In the genomic region with DNA sequence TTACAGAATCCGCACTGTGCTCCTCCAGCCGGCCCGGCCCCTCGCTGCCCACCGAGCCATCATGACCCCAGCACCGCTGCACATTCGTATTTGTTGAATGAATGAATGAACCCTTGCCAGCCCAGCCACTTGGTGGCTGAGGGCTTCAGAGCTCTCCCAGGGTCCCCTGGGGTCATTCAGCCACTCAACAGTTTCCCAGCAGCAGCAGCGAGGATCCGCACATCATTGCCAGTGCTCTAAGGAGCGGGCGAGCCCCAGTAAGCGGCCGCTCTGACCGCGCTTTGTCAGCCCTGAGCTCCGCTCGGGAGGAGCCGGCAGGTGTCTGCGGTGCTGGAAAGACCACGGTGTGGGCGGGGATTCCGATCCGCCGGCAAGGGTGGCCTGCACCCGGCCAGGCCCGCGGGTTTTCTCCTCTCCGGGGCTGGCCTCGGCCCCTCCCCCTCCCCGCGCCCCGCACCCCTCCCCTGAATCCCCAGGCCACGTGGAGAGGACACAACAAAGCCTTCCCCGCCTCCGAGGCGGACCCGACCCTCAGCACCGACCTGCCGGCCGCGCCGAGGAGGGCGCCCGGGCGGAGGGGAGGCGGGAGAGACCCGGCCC, we compare ENCODE assay signal across 8 cellular contexts. TPM values are rescaled to one million over a fixed set of nuclear protein-coding genes. Genes with fewer than 3 reads are reported as not detected.
A peak's percentile ranks its signal among the peaks of the same experiment; 100 is the strongest.
DNase-seq lines count a peak whose midpoint lies in the region; ATAC-seq and TF ChIP-seq lines count a peak whose summit lies in the region.

No MANE protein-coding gene starts in this region.

- H3K36me3 ChIP-seq in PC-9 (ENCODE audit: low read depth) (no peaks in the 10 kb centered on the region), prostate gland (no peaks in the 10 kb centered on the region)

- H3K9me2 ChIP-seq in PC-9 (ENCODE audit: insufficient read depth) = no peaks in the 10 kb centered on the region

- H3F3A ChIP-seq in PC-9 (ENCODE audit: insufficient read depth, low read depth) = no peaks in the 10 kb centered on the region

- H3K27me3 ChIP-seq in PC-9 (ENCODE audit: insufficient read depth, low read depth) (no peaks in the 10 kb centered on the region), prostate gland (replicated peaks; ENCODE audit: insufficient read depth) (no peaks in the 10 kb centered on the region)

- BruUV-seq in PC-9 (replicated peaks; lab: Mats Ljungman, UMichigan) = no TSS peak

- WGBS in prostate gland = 3% methylated on average over 47 of the region's 47 CpGs

- peak overlapping the region; percentile 64; the same call in 1 of the 2 replicates for H2AFZ ChIP-seq in PC-9

- CTCF ChIA-PET in PC-9 (lab: Charles Lee) = interaction anchor here (0.8 kb wide), 1 partner anchor 21 kb away, joined by 5 read pairs; no protein-coding TSS in a partner anchor

- DNase-seq in GM12865 (ENCODE audit: low read depth) (peak; percentile 75), PC-9 (peak; percentile 25 to 48), activated gamma-delta T cell (lab: John Stamatoyannopoulos, UW) (peak; percentile 68), Right ventricle myocardium superior (no peak), prostate gland (ENCODE audit: low spot score) (no peak), amniotic stem cell (lab: John Stamatoyannopoulos, UW) (no peak), MV-4-11 (lab: John Stamatoyannopoulos, UW) (no peak)

- H3K4me1 ChIP-seq in PC-9 (replicated peaks; ENCODE audit: insufficient read depth) (peaks cover 14% of the 10 kb centered on the region), prostate gland (replicated peaks) (no peaks in the 10 kb centered on the region)

- intact Hi-C loops in PC-9 (cut with micrococcal nuclease; ENCODE audit: unreplicated experiment) = no loop called here
- intact Hi-C loops in Right ventricle myocardium superior (cut with DNase I) = no loop called here
- intact Hi-C loops in prostate gland (cut with DNase I) = loop anchor here (5.0 kb wide), 1 partner anchor 36 kb away; no protein-coding TSS in a partner anchor

- peaks cover 26% of the 10 kb centered on the region for H4K20me1 ChIP-seq in PC-9 (ENCODE audit: insufficient read depth)

- POLR2A ChIA-PET in PC-9 (lab: Charles Lee; ENCODE audit: unreplicated experiment) = no interaction called here

- TF ChIP-seq CTCF in GM12865 (IDR thresholded peaks at IDR 0.05; ENCODE audit: insufficient read depth, low read depth, low read length, missing control alignments) (no peak), PC-9 (conservative IDR thresholded peaks at IDR 0.05) (no peak), prostate gland (IDR thresholded peaks at IDR 0.05) (no peak)

- H3K4me3 ChIP-seq in GM12865 (ENCODE audit: low read depth, low read length) = peak overlapping the region; percentile 85
- H3K4me3 ChIP-seq in PC-9 = peak overlapping the region; percentile 74
- H3K4me3 ChIP-seq in prostate gland = peak overlapping the region; percentile 83 to 85

- peak overlapping the region; percentile 86 for H3K4me2 ChIP-seq in PC-9

- peak; percentile 26 for ATAC-seq in HG03135 (IDR thresholded peaks at IDR 0.05; ENCODE audit: unreplicated experiment)
- ATAC-seq in Right ventricle myocardium superior (ENCODE audit: poor library complexity) = peak; percentile 52

- no peak for TF ChIP-seq POLR2A in prostate gland (IDR thresholded peaks at IDR 0.05)

- peak overlapping the region; percentile 21; the same call in 1 of the 2 replicates for H3K27ac ChIP-seq in PC-9
- peak overlapping the region; percentile 10 to 53 for H3K27ac ChIP-seq in prostate gland

- H3K9me3 ChIP-seq in PC-9 (ENCODE audit: insufficient read depth, low read depth) (no peaks in the 10 kb centered on the region), prostate gland (no peaks in the 10 kb centered on the region)

- peaks cover 44% of the 10 kb centered on the region for H3K79me2 ChIP-seq in PC-9 (ENCODE audit: low read depth)

RNA-seq across cellular contexts. Expression of a gene that starts 0.6 kb away (rescaled TPM):
- total RNA-seq in PC-9 (2021) (44.4 and 59.0 TPM in 2 replicates), Right ventricle myocardium superior (20.0 TPM), prostate gland (10 to 100 TPM; 18.1 to 21.0 TPM)

Comparison
In these comparisons a context has a peak if more than half of its experiments do, and no peak if none do; other contexts are left out.
1. DNase-seq: peak in GM12865 (single experiment), PC-9 (2 of 2) and activated gamma-delta T cell (single experiment); none in Right ventricle myocardium superior (single experiment), prostate gland (single experiment), amniotic stem cell (single experiment) and MV-4-11 (single experiment).
2. Peak in every context shown above with its lines, with median percentiles within 50 percentile points of each other: H3K4me3 ChIP-seq.